Comparison of ENCODE assay signal across 29 cellular contexts in genomic region chrX:15244421-15244820, GRCh38.
"Had no signal": no experiment of that assay in that cellular context is flagged by ENCODE, and none has a peak within 500 bp of the region (broad histone marks: within the 10 kb centered on the region; RNA-seq: fewer than 3 reads in every experiment).

No MANE protein-coding gene starts in this region.

- H3K36me3 Mint-ChIP-seq: immature natural killer cell, mesothelial cell of epicardium, naive B cell had no signal

- H3K4me2 ChIP-seq: hepatocyte had no signal

- DNase-seq: dermis blood vessel endothelial cell; dorsolateral prefrontal cortex; effector CD4-positive, alpha-beta T cell; effector memory CD4-positive, alpha-beta T cell; erythroblast; esophagus squamous epithelium; foreskin fibroblast; heart left ventricle; hypothalamus; immature natural killer cell; islet precursor cell; kidney; kidney glomerular epithelial cell; left colon; left ventricle myocardium inferior; lower lobe of right lung; mesenchymal stem cell; mucosa of descending colon; naive B cell had no signal

- ATAC-seq: esophagus mucosa, gastroesophageal sphincter, heart left ventricle, left colon, left lobe of liver, lower lobe of right lung, mucosa of descending colon had no signal

- H3K9me3 ChIP-seq: esophagus squamous epithelium, gastroesophageal sphincter, heart left ventricle, left ventricle myocardium inferior, lower lobe of right lung, mucosa of descending colon had no signal

- H3K36me3 ChIP-seq: esophagus squamous epithelium, gastroesophageal sphincter, heart left ventricle, left ventricle myocardium inferior, lower lobe of right lung had no signal

- H3K9me3 Mint-ChIP-seq: immature natural killer cell had no signal

- H3K27me3 ChIP-seq: esophagus squamous epithelium, gastroesophageal sphincter, hepatocyte had no signal

- H3K4me3 Mint-ChIP-seq: immature natural killer cell, mesothelial cell of epicardium, naive B cell had no signal

- H3K4me3 ChIP-seq: coronary artery, dorsolateral prefrontal cortex, esophagus squamous epithelium, gastroesophageal sphincter, heart left ventricle, hepatocyte, left ventricle myocardium inferior, lower lobe of right lung, mucosa of descending colon had no signal

- H3K79me2 ChIP-seq: hepatocyte had no signal

- H3K27ac ChIP-seq: coronary artery, dorsolateral prefrontal cortex, epithelial cell of prostate, esophagus squamous epithelium, gastroesophageal sphincter, heart left ventricle, hepatocyte, left ventricle myocardium inferior, lower lobe of right lung had no signal

- FAIRE-seq: colon, endothelial cell of umbilical vein, frontal cortex had no signal

- H3K4me1 ChIP-seq: esophagus squamous epithelium, gastroesophageal sphincter, heart left ventricle, left ventricle myocardium inferior, lower lobe of right lung had no signal

- H3K4me1 Mint-ChIP-seq: immature natural killer cell, naive B cell had no signal

- H3K27me3 Mint-ChIP-seq: naive B cell had no signal

- H3K27ac Mint-ChIP-seq: immature natural killer cell, mesothelial cell of epicardium, naive B cell had no signal

- H2AFZ ChIP-seq: hepatocyte had no signal
